Comparison of ENCODE assay signal across 26 cellular contexts in the genomic region with DNA sequence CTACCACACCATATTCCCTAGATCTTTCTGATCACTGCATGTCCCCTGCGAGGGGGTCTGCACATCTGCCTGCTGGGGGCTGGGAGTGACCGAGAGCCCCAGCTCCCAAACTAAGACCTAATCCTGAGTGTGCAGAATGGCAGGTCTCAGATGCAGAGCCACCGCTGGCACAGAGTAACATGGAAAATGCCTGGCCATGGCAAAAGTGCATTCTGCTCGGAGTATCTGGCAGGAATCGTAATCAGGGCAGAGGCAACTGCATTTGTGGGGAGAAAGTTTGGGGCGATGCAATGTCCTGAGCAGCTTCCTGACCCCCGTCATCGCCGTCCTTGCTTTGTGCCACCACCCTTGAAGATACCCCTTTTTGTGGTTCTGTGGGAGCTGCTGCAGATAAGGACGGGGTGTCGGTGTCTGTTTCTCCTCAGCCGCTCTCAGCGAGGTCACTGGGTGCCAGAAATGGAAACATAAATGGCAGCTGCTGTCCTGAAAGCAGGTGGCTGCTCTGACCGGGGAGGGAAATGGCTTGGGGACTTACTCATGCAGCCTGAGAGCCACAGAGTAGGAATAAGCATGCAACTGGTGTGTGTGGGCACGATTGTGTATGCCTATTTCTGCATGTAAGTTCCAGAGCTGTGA.
A peak's percentile ranks its signal among the peaks of the same experiment; 100 is the strongest.
DNase-seq lines count a peak whose midpoint lies in the region; ATAC-seq, FAIRE-seq and TF ChIP-seq lines count a peak whose summit lies in the region.
"Had no signal": no experiment of that assay in that cellular context is flagged by ENCODE, and none has a peak within 500 bp of the region (broad histone marks: within the 10 kb centered on the region; RNA-seq: fewer than 3 reads in every experiment).

No MANE protein-coding gene starts in this region.

- H3K4me1 ChIP-seq in cardiac muscle cell (ENCODE audit: low read depth) (peaks cover 57% of the 10 kb centered on the region), neuronal stem cell (ENCODE audit: control insufficient read depth in 2 of 2, insufficient read depth in 1 of 2, low read depth in 1 of 2, low read length in 2 of 2) (peaks cover 0 to 12% of the 10 kb centered on the region in 2 donors), PC-3 (ENCODE audit: insufficient read depth, low read length) (peaks cover 28% of the 10 kb centered on the region)

- H4K8ac ChIP-seq in neuronal stem cell (ENCODE audit: low read depth, low read length) = peak overlapping the region; percentile 20

- no peaks in the 10 kb centered on the region for H3F3A ChIP-seq in PC-3 (ENCODE audit: low read length, unreplicated experiment)

- WGBS in neuronal stem cell (ENCODE audit: extremely low coverage in 2 of 2, insufficient read length in 2 of 2, insufficient replicate concordance in 1 of 2), 2 donors = no CpG with 5 or more reads among the region's 15 CpGs

- H2BK120ac ChIP-seq in neuronal stem cell (ENCODE audit: low read depth, low read length) = no peak overlapping the region

- H3K9me2 ChIP-seq in PC-3 (replicated peaks; ENCODE audit: low read length) = no peaks in the 10 kb centered on the region

- intact Hi-C loops in PC-3 (cut with micrococcal nuclease) = no loop called here

- H3K27ac ChIP-seq in C4-2B (0 out of 2 replicates have a peak overlapping the region, but pooled peaks have one; percentile 0), cardiac muscle cell (peak overlapping the region; percentile 89), neuronal stem cell (replicated peaks; ENCODE audit: low read length) (no peak overlapping the region), PC-3 (ENCODE audit: low read length) (no peak overlapping the region)
- H3K27ac ChIP-seq: dorsolateral prefrontal cortex, epithelial cell of prostate had no signal

- H2BK5ac ChIP-seq in neuronal stem cell (ENCODE audit: low read length) = peak overlapping the region; percentile 35

- TF ChIP-seq CTCF in C4-2B (conservative IDR thresholded peaks at IDR 0.05) = no peak
- TF ChIP-seq CTCF in cardiac muscle cell (IDR thresholded peaks at IDR 0.05; ENCODE audit: low read depth, low read length) = no peak
- no peak for TF ChIP-seq CTCF in PC-3 (conservative IDR thresholded peaks at IDR 0.05; ENCODE audit: low read depth, low read length)

- H3K9ac ChIP-seq in neuronal stem cell (ENCODE audit: low read depth, low read length, poor library complexity) = no peak overlapping the region
- H3K9ac ChIP-seq in PC-3 (ENCODE audit: low read length) = no peak overlapping the region

- DNase-seq in NCI-H82 (lab: John Stamatoyannopoulos, UW) (peak; percentile 68), cardiac muscle cell (ENCODE audit: low read depth in 1 of 2, low spot score in 1 of 2) (peak in 1 of 2 donors; percentile 68), neuronal stem cell (ENCODE audit: low spot score) (no peak), RCC 7860 (ENCODE audit: low spot score) (no peak), NOMO-1 treated with DMSO at 0.1 percent for 48 hours (lab: John Stamatoyannopoulos, UW; ENCODE audit: unreplicated experiment) (no peak), PC-3 (no peak)
- DNase-seq: ACHN; activated CD4-positive, alpha-beta T cell treated with anti-CD3 and anti-CD28 coated beads, Interleukin-2, amount 10 ng/mL, durations not matched to agents 24 days and 14 days; activated effector memory CD4-positive, alpha-beta T cell treated with Interleukin-2 at 50 U/mL for 16 hours; CD4-positive, alpha-beta T cell; DMS153; dorsolateral prefrontal cortex; foreskin melanocyte; H9; left colon; NCI-H187; NCI-H774; small intestine; stimulated activated CD4-positive, alpha-beta T cell treated with anti-CD3 and anti-CD28 coated beads, Interleukin-4, amount 100 ng/mL, for 24 hours; T-cell had no signal

- H2AFZ ChIP-seq in neuronal stem cell (ENCODE audit: low read length) (no peak overlapping the region), PC-3 (ENCODE audit: low read length) (no peak overlapping the region)

- H3K4me2 ChIP-seq in neuronal stem cell (ENCODE audit: insufficient read depth, low read length, poor library complexity, severe bottlenecking) (no peak overlapping the region), PC-3 (ENCODE audit: low read length) (no peak overlapping the region)

- H3K27me3 ChIP-seq in cardiac muscle cell (no peaks in the 10 kb centered on the region), neuronal stem cell (ENCODE audit: control insufficient read depth in 3 of 3, insufficient read depth in 3 of 3, low read depth in 1 of 3, low read length in 3 of 3) (peaks cover 0 to 18% (median 0%) of the 10 kb centered on the region in 3 experiments), PC-3 (ENCODE audit: low read length) (no peaks in the 10 kb centered on the region)
- H3K27me3 ChIP-seq: dorsolateral prefrontal cortex had no signal

- peak overlapping the region; percentile 31 for H2BK15ac ChIP-seq in neuronal stem cell (ENCODE audit: low read length)

- H3K79me1 ChIP-seq in neuronal stem cell (ENCODE audit: low read depth, low read length) = no peaks in the 10 kb centered on the region

- ATAC-seq in GM18861 (IDR thresholded peaks at IDR 0.05; ENCODE audit: unreplicated experiment) (no peak), PC-3 (no peak)
- ATAC-seq: GM12878, left colon, T-cell had no signal

- H3K23ac ChIP-seq in neuronal stem cell (ENCODE audit: low read depth, low read length, poor library complexity) = no peak overlapping the region

- H2BK12ac ChIP-seq in neuronal stem cell (ENCODE audit: low read length) = no peak overlapping the region

- H3K36me3 ChIP-seq in cardiac muscle cell (no peaks in the 10 kb centered on the region), neuronal stem cell (replicated peaks in 1 of 2; ENCODE audit: control insufficient read depth in 2 of 2, insufficient read depth in 2 of 2, low read length in 2 of 2) (no peaks in the 10 kb centered on the region), PC-3 (ENCODE audit: low read depth, low read length) (no peaks in the 10 kb centered on the region)

- no peak overlapping the region for H3K14ac ChIP-seq in neuronal stem cell (ENCODE audit: low read length)

- no peak for FAIRE-seq in RCC 7860 (lab: Jason Lieb, UNC)
- FAIRE-seq: bronchial epithelial cell, GM12878, small intestine, urothelium cell line had no signal

- no peaks in the 10 kb centered on the region for H3K79me2 ChIP-seq in PC-3 (ENCODE audit: low read length)

- peak overlapping the region; percentile 54 for H3K18ac ChIP-seq in neuronal stem cell (ENCODE audit: low read length)

- H3K9me3 ChIP-seq in cardiac muscle cell (ENCODE audit: low read depth) (no peaks in the 10 kb centered on the region), neuronal stem cell (replicated peaks in 1 of 2; ENCODE audit: control insufficient read depth in 2 of 2, insufficient read depth in 1 of 2, low read depth in 1 of 2, low read length in 2 of 2) (no peaks in the 10 kb centered on the region), PC-3 (ENCODE audit: low read length) (no peaks in the 10 kb centered on the region)

- BruUV-seq in PC-3 (replicated peaks; lab: Mats Ljungman, UMichigan) = no TSS peak

- H2AK5ac ChIP-seq in neuronal stem cell (ENCODE audit: low read depth, low read length) = peak overlapping the region; percentile 40

- CTCF ChIA-PET in PC-3 (lab: Charles Lee) = no interaction called here

- POLR2A ChIA-PET in PC-3 (lab: Charles Lee; ENCODE audit: unreplicated experiment) = no interaction called here

- no peak overlapping the region for H3K4me3 ChIP-seq in cardiac muscle cell
- peak overlapping the region in 1 of 2 donors; percentile 49 for H3K4me3 ChIP-seq in neuronal stem cell (ENCODE audit: low read length in 2 of 2)
- no peak overlapping the region for H3K4me3 ChIP-seq in PC-3 (ENCODE audit: low read length)
- H3K4me3 ChIP-seq: dorsolateral prefrontal cortex, GM12878 had no signal

- no peaks in the 10 kb centered on the region for H4K20me1 ChIP-seq in PC-3 (ENCODE audit: low read length)

- no peak overlapping the region for H3K4ac ChIP-seq in neuronal stem cell (ENCODE audit: low read length)

- H4K91ac ChIP-seq in neuronal stem cell (ENCODE audit: low read depth, low read length, poor library complexity) = no peak overlapping the region

Comparison
In these comparisons a context has a peak if more than half of its experiments do, and no peak if none do; other contexts are left out.
1. H3K27ac ChIP-seq: peak in C4-2B (single experiment) and cardiac muscle cell (single experiment); none in neuronal stem cell (single experiment) and PC-3 (single experiment).